ENCODE assay signal across 8 cellular contexts in genomic region chr7:47480576-47481538, GRCh38.
A peak's percentile ranks its signal among the peaks of the same experiment; 100 is the strongest.
DNase-seq lines count a peak whose midpoint lies in the region; ATAC-seq and TF ChIP-seq lines count a peak whose summit lies in the region.

No MANE protein-coding gene starts in this region.

- H3K27ac ChIP-seq in RWPE2 (ENCODE audit: poor library complexity, severe bottlenecking): peak overlapping the region; percentile 49

- no peak overlapping the region for H3K4me3 Mint-ChIP-seq in osteocyte (ENCODE audit: unreplicated experiment)
- no peak overlapping the region for H3K4me3 Mint-ChIP-seq in natural killer cell treated with Interleukin-12 subunit alpha and Interleukin-12 subunit beta and Interleukin-15 and Interleukin-18, amount 100 ng/mL, for 72 hours

- H3K27me3 ChIP-seq in RWPE2 (ENCODE audit: insufficient read depth, poor library complexity, severe bottlenecking): no peaks in the 10 kb centered on the region

- ATAC-seq in GM18520 (IDR thresholded peaks at IDR 0.05; ENCODE audit: unreplicated experiment): peak; percentile 49
- peak; percentile 55 for ATAC-seq in HG02642 (IDR thresholded peaks at IDR 0.05; ENCODE audit: poor library complexity, unreplicated experiment)
- ATAC-seq in RWPE2 (ENCODE audit: low read depth): no peak
- no peak for ATAC-seq in natural killer cell treated with Interleukin-12 subunit alpha and Interleukin-12 subunit beta and Interleukin-15 and Interleukin-18, amount 100 ng/mL, for 72 hours

- peaks cover 10% of the 10 kb centered on the region for H3K36me3 ChIP-seq in RWPE2 (ENCODE audit: low read depth)

- DNase-seq in RWPE2 (ENCODE audit: low spot score) (no peak), osteocyte (ENCODE audit: extremely low spot score, unreplicated experiment) (no peak), islet precursor cell (no peak)
- no peak for DNase-seq in natural killer cell treated with Interleukin-12 subunit alpha and Interleukin-12 subunit beta and Interleukin-15 and Interleukin-18, amount 100 ng/mL, for 72 hours (ENCODE audit: low spot score)
- no peak for DNase-seq in effector CD8-positive, alpha-beta T cell (lab: John Stamatoyannopoulos, UW)
- no peak for DNase-seq in activated naive CD4-positive, alpha-beta T cell treated with Interleukin-2 at 50 U/mL for 16 hours

- H3K27me3 Mint-ChIP-seq in osteocyte (ENCODE audit: unreplicated experiment): no peaks in the 10 kb centered on the region
- H3K27me3 Mint-ChIP-seq in natural killer cell treated with Interleukin-12 subunit alpha and Interleukin-12 subunit beta and Interleukin-15 and Interleukin-18, amount 100 ng/mL, for 72 hours: peaks cover 6 to 18% of the 10 kb centered on the region in 2 donors

- H3K36me3 Mint-ChIP-seq in osteocyte (ENCODE audit: unreplicated experiment): no peaks in the 10 kb centered on the region
- no peaks in the 10 kb centered on the region for H3K36me3 Mint-ChIP-seq in natural killer cell treated with Interleukin-12 subunit alpha and Interleukin-12 subunit beta and Interleukin-15 and Interleukin-18, amount 100 ng/mL, for 72 hours

- H3K9me3 ChIP-seq in RWPE2 (ENCODE audit: severe bottlenecking): no peaks in the 10 kb centered on the region

- H3K27ac Mint-ChIP-seq in osteocyte (ENCODE audit: unreplicated experiment): peak overlapping the region; percentile 84
- no peak overlapping the region for H3K27ac Mint-ChIP-seq in natural killer cell treated with Interleukin-12 subunit alpha and Interleukin-12 subunit beta and Interleukin-15 and Interleukin-18, amount 100 ng/mL, for 72 hours

- no peak for TF ChIP-seq CTCF in RWPE2 (IDR thresholded peaks at IDR 0.05; ENCODE audit: poor library complexity, severe bottlenecking)
- TF ChIP-seq CTCF in osteocyte (IDR thresholded peaks at IDR 0.05): no peak

- H3K9me3 Mint-ChIP-seq in osteocyte (ENCODE audit: unreplicated experiment): no peaks in the 10 kb centered on the region
- H3K9me3 Mint-ChIP-seq in natural killer cell treated with Interleukin-12 subunit alpha and Interleukin-12 subunit beta and Interleukin-15 and Interleukin-18, amount 100 ng/mL, for 72 hours: no peaks in the 10 kb centered on the region

- H3K4me3 ChIP-seq in RWPE2 (ENCODE audit: severe bottlenecking): no peak overlapping the region

- H3K4me1 ChIP-seq in RWPE2 (ENCODE audit: insufficient read depth, poor library complexity, severe bottlenecking): peaks cover 20% of the 10 kb centered on the region

- peaks cover 76% of the 10 kb centered on the region for H3K4me1 Mint-ChIP-seq in osteocyte (ENCODE audit: unreplicated experiment)
- H3K4me1 Mint-ChIP-seq in natural killer cell treated with Interleukin-12 subunit alpha and Interleukin-12 subunit beta and Interleukin-15 and Interleukin-18, amount 100 ng/mL, for 72 hours (ENCODE audit: low read depth in 2 of 2): peaks cover 0 to 6% of the 10 kb centered on the region in 2 donors

Comparison
In these comparisons a context has a peak if more than half of its experiments do, and no peak if none do; other contexts are left out.
1. ATAC-seq: peak in GM18520 (single experiment) and HG02642 (single experiment); none in RWPE2 (single experiment) and natural killer cell treated with Interleukin-12 subunit alpha and Interleukin-12 subunit beta and Interleukin-15 and Interleukin-18, amount 100 ng/mL, for 72 hours (0 of 2).